Comparison of ENCODE assay signal across 16 cellular contexts in genomic region chr6:73797861-73798260, GRCh38.
"Had no signal": no experiment of that assay in that cellular context is flagged by ENCODE, and none has a peak within 500 bp of the region (broad histone marks: within the 10 kb centered on the region; RNA-seq: fewer than 3 reads in every experiment).

No MANE protein-coding gene starts in this region.

- H3K4me1 ChIP-seq: gastrocnemius medialis, tibial nerve had no signal

- H3K9me3 ChIP-seq: gastrocnemius medialis, left ventricle myocardium inferior, right atrium auricular region, tibial nerve had no signal

- H3K27me3 ChIP-seq: dorsolateral prefrontal cortex, gastrocnemius medialis, right atrium auricular region, tibial nerve had no signal

- H3K27ac ChIP-seq: epithelial cell of prostate, gastrocnemius medialis, tibial nerve had no signal

- H3K4me3 ChIP-seq: dorsolateral prefrontal cortex, gastrocnemius medialis, left ventricle myocardium inferior, right atrium auricular region, tibial nerve had no signal

- H3K27me3 Mint-ChIP-seq: activated naive CD4-positive, alpha-beta T cell treated with anti-CD3 and anti-CD28 coated beads, Interleukin-2, amount 50 U/mL, for 24 hours had no signal

- H3K36me3 ChIP-seq: gastrocnemius medialis, tibial nerve had no signal

- H3K9me3 Mint-ChIP-seq: activated naive CD4-positive, alpha-beta T cell treated with anti-CD3 and anti-CD28 coated beads, Interleukin-2, amount 50 U/mL, for 24 hours; activated T-cell treated with anti-CD3 and anti-CD28 coated beads, Interleukin-2, amount 50 U/mL, for 4 hours; nephron progenitor cell had no signal

- DNase-seq: activated CD4-positive, CD25-positive, alpha-beta regulatory T cell; activated CD8-positive, alpha-beta memory T cell treated with anti-CD3 and anti-CD28 coated beads, Interleukin-2, amount 50 U/mL, for 4 hours; activated effector memory CD4-positive, alpha-beta T cell treated with anti-CD3 and anti-CD28 coated beads, Interleukin-2, amount 50 U/mL, for 16 hours; activated T-cell treated with anti-CD3 and anti-CD28 coated beads, Interleukin-2, amount 50 U/mL, for 4 hours; left ventricle myocardium inferior; nephron progenitor cell; stimulated activated CD4-positive, alpha-beta T cell treated with anti-CD3 and anti-CD28 coated beads, Interleukin-2, amount 100 ng/mL, for 24 hours; stimulated activated naive CD4-positive, alpha-beta T cell treated with Interleukin-2 at 50 U/mL for 16 hours; T-helper 1 cell; T-helper 9 cell had no signal

- H3K27ac Mint-ChIP-seq: activated naive CD4-positive, alpha-beta T cell treated with anti-CD3 and anti-CD28 coated beads, Interleukin-2, amount 50 U/mL, for 24 hours; nephron progenitor cell had no signal

- H3K4me1 Mint-ChIP-seq: activated naive CD4-positive, alpha-beta T cell treated with anti-CD3 and anti-CD28 coated beads, Interleukin-2, amount 50 U/mL, for 24 hours; nephron progenitor cell had no signal

- H3K4me3 Mint-ChIP-seq: activated naive CD4-positive, alpha-beta T cell treated with anti-CD3 and anti-CD28 coated beads, Interleukin-2, amount 50 U/mL, for 24 hours; activated T-cell treated with anti-CD3 and anti-CD28 coated beads, Interleukin-2, amount 50 U/mL, for 4 hours; nephron progenitor cell had no signal
